ENCODE assay signal across 33 cellular contexts in genomic region chr6:8315154-8315553, GRCh38.
"Had no signal": no experiment of that assay in that cellular context is flagged by ENCODE, and none has a peak within 500 bp of the region (broad histone marks: within the 10 kb centered on the region; RNA-seq: fewer than 3 reads in every experiment).

No MANE protein-coding gene starts in this region.

- H3K36me3 ChIP-seq: brain microvascular endothelial cell, heart left ventricle, WERI-Rb-1 had no signal

- H3K4me3 ChIP-seq: coronary artery, dorsolateral prefrontal cortex, heart left ventricle had no signal

- H3K4me3 Mint-ChIP-seq: activated CD4-positive, alpha-beta memory T cell treated with anti-CD3 and anti-CD28 coated beads for 36 hours; activated CD4-positive, alpha-beta T cell treated with anti-CD3 and anti-CD28 coated beads for 36 hours; activated CD4-positive, alpha-beta T cell treated with anti-CD3 and anti-CD28 coated beads, Interleukin-2, amount 10 ng/mL, durations not matched to agents 24 days and 14 days; activated naive CD4-positive, alpha-beta T cell treated with anti-CD3 and anti-CD28 coated beads, Interleukin-2, amount 10 ng/mL, durations not matched to agents 7 days and 5 days; activated naive CD8-positive, alpha-beta T cell; activated T-cell treated with anti-CD3 and anti-CD28 coated beads, Interleukin-2, amount 50 U/mL, for 24 hours; activated T-cell treated with anti-CD3 and anti-CD28 coated beads, Interleukin-2, amount 50 U/mL, for 72 hours; central memory CD8-positive, alpha-beta T cell; dendritic cell treated with granulocyte-macrophage colony-stimulating factor and Interleukin-4, amounts not matched to agents 40 ng/mL and 50 ng/mL, for 4 days; endodermal cell; T-helper 17 cell; T-helper 2 cell treated with Interferon-gamma antibody and Interleukin-4, amounts not matched to agents 5 μg/mL and 100 μg/mL, for 36 hours had no signal

- ATAC-seq: activated CD4-positive, alpha-beta T cell treated with anti-CD3 and anti-CD28 coated beads for 36 hours; activated T-cell treated with anti-CD3 and anti-CD28 coated beads, Interleukin-2, amount 50 U/mL, for 72 hours; esophagus mucosa; heart left ventricle; T-helper 17 cell had no signal

- H3K36me3 Mint-ChIP-seq: activated CD4-positive, alpha-beta memory T cell treated with anti-CD3 and anti-CD28 coated beads for 36 hours; activated naive CD4-positive, alpha-beta T cell treated with anti-CD3 and anti-CD28 coated beads, Interleukin-2, amount 10 ng/mL, durations not matched to agents 7 days and 5 days had no signal

- H3K27ac Mint-ChIP-seq: activated CD4-positive, alpha-beta memory T cell treated with anti-CD3 and anti-CD28 coated beads for 36 hours; activated CD4-positive, alpha-beta T cell treated with anti-CD3 and anti-CD28 coated beads for 36 hours; activated CD4-positive, alpha-beta T cell treated with anti-CD3 and anti-CD28 coated beads, Interleukin-2, amount 10 ng/mL, durations not matched to agents 24 days and 14 days; activated naive CD4-positive, alpha-beta T cell treated with anti-CD3 and anti-CD28 coated beads, Interleukin-2, amount 10 ng/mL, durations not matched to agents 7 days and 5 days; activated naive CD8-positive, alpha-beta T cell; activated T-cell treated with anti-CD3 and anti-CD28 coated beads, Interleukin-2, amount 50 U/mL, for 24 hours; activated T-cell treated with anti-CD3 and anti-CD28 coated beads, Interleukin-2, amount 50 U/mL, for 72 hours; dendritic cell treated with granulocyte-macrophage colony-stimulating factor and Interleukin-4, amounts not matched to agents 40 ng/mL and 50 ng/mL, for 4 days; endodermal cell; T-helper 17 cell; T-helper 2 cell treated with Interferon-gamma antibody and Interleukin-4, amounts not matched to agents 5 μg/mL and 100 μg/mL, for 36 hours had no signal

- FAIRE-seq: astrocyte, bronchial epithelial cell, frontal cortex had no signal

- H3K27me3 ChIP-seq: brain microvascular endothelial cell, heart left ventricle had no signal

- DNase-seq: activated CD4-positive, alpha-beta memory T cell treated with anti-CD3 and anti-CD28 coated beads for 36 hours; activated CD4-positive, alpha-beta T cell treated with anti-CD3 and anti-CD28 coated beads for 36 hours; activated CD4-positive, alpha-beta T cell treated with anti-CD3 and anti-CD28 coated beads, Interleukin-2, amount 10 ng/mL, durations not matched to agents 24 days and 14 days; activated CD4-positive, CD25-positive, alpha-beta regulatory T cell; activated CD4-positive, CD25-positive, alpha-beta regulatory T cell treated with anti-CD3 and anti-CD28 coated beads, Interleukin-2, amount 50 U/mL, for 72 hours; activated CD8-positive, alpha-beta memory T cell treated with anti-CD3 and anti-CD28 coated beads, Interleukin-2, amount 50 U/mL, for 48 hours; activated gamma-delta T cell; activated naive CD4-positive, alpha-beta T cell; activated naive CD4-positive, alpha-beta T cell treated with anti-CD3 and anti-CD28 coated beads, Interleukin-2, amount 10 ng/mL, durations not matched to agents 7 days and 5 days; activated T-cell treated with anti-CD3 and anti-CD28 coated beads for 4 hours; activated T-cell treated with anti-CD3 and anti-CD28 coated beads, Interleukin-2, amount 50 U/mL, for 24 hours; activated T-cell treated with anti-CD3 and anti-CD28 coated beads, Interleukin-2, amount 50 U/mL, for 72 hours; amniotic stem cell; anterior cingulate cortex; brain microvascular endothelial cell; dorsolateral prefrontal cortex; effector memory CD4-positive, alpha-beta T cell; endodermal cell; foreskin fibroblast; glutamatergic neuron; heart left ventricle; T-helper 17 cell; T1000; WERI-Rb-1 had no signal

- H3K4me1 Mint-ChIP-seq: activated CD4-positive, alpha-beta T cell treated with anti-CD3 and anti-CD28 coated beads for 36 hours; activated CD4-positive, alpha-beta T cell treated with anti-CD3 and anti-CD28 coated beads, Interleukin-2, amount 10 ng/mL, durations not matched to agents 24 days and 14 days; activated naive CD4-positive, alpha-beta T cell treated with anti-CD3 and anti-CD28 coated beads, Interleukin-2, amount 10 ng/mL, durations not matched to agents 7 days and 5 days; central memory CD8-positive, alpha-beta T cell; endodermal cell; T-helper 17 cell had no signal

- H3K27me3 Mint-ChIP-seq: activated CD4-positive, alpha-beta T cell treated with anti-CD3 and anti-CD28 coated beads, Interleukin-2, amount 10 ng/mL, durations not matched to agents 24 days and 14 days; activated naive CD4-positive, alpha-beta T cell treated with anti-CD3 and anti-CD28 coated beads, Interleukin-2, amount 10 ng/mL, durations not matched to agents 7 days and 5 days; dendritic cell treated with granulocyte-macrophage colony-stimulating factor and Interleukin-4, amounts not matched to agents 40 ng/mL and 50 ng/mL, for 4 days; T-helper 17 cell had no signal

- H3K4me1 ChIP-seq: heart left ventricle had no signal

- H3K27ac ChIP-seq: brain microvascular endothelial cell, coronary artery, dorsolateral prefrontal cortex, heart left ventricle, WERI-Rb-1 had no signal
